ENCODE assay signal across 1 cellular context in the genomic region with DNA sequence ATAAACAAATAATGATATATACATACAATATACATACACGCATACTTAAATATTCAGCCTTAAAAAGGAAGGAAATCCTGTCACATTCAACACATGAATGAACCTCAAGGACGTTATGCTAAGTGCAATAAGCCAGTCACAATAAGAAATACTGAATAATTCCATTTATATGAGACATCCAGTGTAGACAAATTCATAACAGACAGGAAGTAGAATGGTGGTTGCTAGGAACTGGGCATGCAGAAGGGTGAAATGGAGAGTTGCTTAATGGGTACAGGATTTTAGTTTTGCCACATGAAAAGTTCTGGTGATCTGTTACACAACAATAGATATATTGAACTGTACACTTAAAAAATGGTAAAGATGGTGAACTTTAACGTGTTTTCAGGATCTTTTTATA.
TF ChIP-seq lines count a peak whose summit lies in the region.

No MANE protein-coding gene starts in this region.

TF ChIP-seq in A549, 52 proteins besides CTCF, POLR2A, EP300 and RAD21:
- TF ChIP-seq NPAS2 (CRISPR knock-in tag; IDR thresholded peaks at IDR 0.05; ENCODE audit: borderline replicate concordance), result 0 out of 2 replicates have a peak, but pooled peaks have one; percentile 8
- no peak for TF ChIP-seq MAZ (IDR thresholded peaks at IDR 0.05; ENCODE audit: borderline replicate concordance, low read depth, low read length)
